In the genomic region with DNA sequence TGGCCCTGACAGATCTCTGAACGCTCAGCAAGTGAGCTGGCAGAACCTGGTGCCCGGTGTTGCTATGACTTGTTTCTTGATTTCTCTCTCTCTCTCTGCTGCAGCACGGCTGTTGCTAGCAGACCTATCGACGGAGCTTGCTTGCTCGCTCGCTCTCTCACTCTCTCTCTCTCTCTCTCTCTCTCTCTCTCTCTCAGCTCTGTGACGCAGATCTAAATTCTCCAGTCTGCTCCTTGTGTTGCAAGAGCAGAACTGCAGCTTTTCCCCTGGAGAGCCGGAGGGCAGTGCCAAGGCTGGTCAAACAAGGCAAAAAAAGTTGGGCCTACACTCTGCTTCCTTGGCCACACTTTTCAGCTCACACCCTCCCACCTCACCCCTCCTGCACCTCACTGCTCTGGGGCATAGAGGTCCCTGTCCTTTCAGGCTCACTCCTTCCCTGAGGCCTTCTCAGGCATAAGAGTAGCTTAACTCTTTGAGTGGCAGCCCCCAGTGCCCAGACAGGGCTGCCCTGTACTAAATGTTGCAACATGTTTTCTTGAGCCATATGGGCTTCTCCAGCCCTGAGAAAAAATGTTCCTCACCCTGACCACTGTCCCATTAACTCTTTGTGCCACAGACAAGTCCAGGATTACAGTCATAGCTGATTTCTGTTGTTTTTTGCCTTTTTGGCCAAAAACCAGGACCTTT, we compare ENCODE assay signal across 8 cellular contexts.
DNase-seq lines count a peak whose midpoint lies in the region; ATAC-seq and TF ChIP-seq lines count a peak whose summit lies in the region.

No MANE protein-coding gene starts in this region.

- intact Hi-C loops in adrenal gland (cut with DNase I) (no loop called here), cardiac septum (cut with DNase I) (no loop called here), posterior vena cava (cut with DNase I) (loop anchor here (2.0 to 10.0 kb wide), 3 partner anchors 43 to 769 kb away; a partner anchor contains a TSS)

- TF ChIP-seq POLR2A in adrenal gland (IDR thresholded peaks at IDR 0.05), result peak; percentile 97 to 98

- TF ChIP-seq CTCF in SU-DHL-6 (IDR thresholded peaks at IDR 0.05; ENCODE audit: insufficient read depth, low read length, poor library complexity, severe bottlenecking), result peak; percentile 35
- TF ChIP-seq CTCF in adrenal gland (IDR thresholded peaks at IDR 0.05), result peak; percentile 46 to 98 (median 90)

- peaks cover 7% of the 10 kb centered on the region for H3F3A ChIP-seq in SU-DHL-6 (ENCODE audit: insufficient read depth)

- peak; percentile 31 for ATAC-seq in HG03175 (IDR thresholded peaks at IDR 0.05; ENCODE audit: unreplicated experiment)

- H3K79me2 ChIP-seq in SU-DHL-6 (ENCODE audit: insufficient read depth, low read length), result peaks cover 40% of the 10 kb centered on the region

- peak overlapping the region; percentile 63 for H3K27ac ChIP-seq in SU-DHL-6 (ENCODE audit: low read depth, low read length)
- H3K27ac ChIP-seq in adrenal gland, result peak overlapping the region; percentile 89 to 99 (median 98)
- peak overlapping the region; percentile 98 for H3K27ac ChIP-seq in urinary bladder (ENCODE audit: low read depth)

- H3K4me3 ChIP-seq in SU-DHL-6 (ENCODE audit: insufficient read depth, low read length, poor library complexity, severe bottlenecking), result peak overlapping the region; percentile 76
- H3K4me3 ChIP-seq in adrenal gland, result peak overlapping the region in 2 of 4 donors; percentile 49 to 81
- H3K4me3 ChIP-seq in urinary bladder (ENCODE audit: low read depth, low read length), result peak overlapping the region; percentile 79

- H3K9ac ChIP-seq in SU-DHL-6 (ENCODE audit: low read length), result peak overlapping the region; percentile 74

- peak overlapping the region; percentile 77 for H3K4me2 ChIP-seq in SU-DHL-6 (ENCODE audit: low read depth, low read length, poor library complexity, severe bottlenecking)

- H2AFZ ChIP-seq in SU-DHL-6 (ENCODE audit: low read depth, low read length, severe bottlenecking), result no peak overlapping the region

- DNase-seq in NCI-H82 (lab: John Stamatoyannopoulos, UW), result peak; percentile 22
- DNase-seq in NCI-H82 treated with DMSO at 0.1 percent for 48 hours (lab: John Stamatoyannopoulos, UW; ENCODE audit: unreplicated experiment), result no peak
- peak; percentile 85 to 97 (median 92) for DNase-seq in adrenal gland
- DNase-seq in cardiac septum (ENCODE audit: low spot score), result peak; percentile 89
- peak; percentile 91 for DNase-seq in posterior vena cava (ENCODE audit: low spot score)

- H3K9me2 ChIP-seq in SU-DHL-6 (replicated peaks; ENCODE audit: insufficient read depth, low read length), result no peaks in the 10 kb centered on the region

- peaks cover 67 to 76% of the 10 kb centered on the region in 2 donors for H3K4me1 ChIP-seq in adrenal gland (replicated peaks in 1 of 2)
- H3K4me1 ChIP-seq in urinary bladder (ENCODE audit: insufficient read depth), result peaks cover 3% of the 10 kb centered on the region

- no peaks in the 10 kb centered on the region for H4K20me1 ChIP-seq in SU-DHL-6 (ENCODE audit: low read depth, low read length)

- WGBS in adrenal gland, 4 donors, result 0 to 7% (median 1%) methylated on average over 9 of the region's 9 CpGs
- WGBS in urinary bladder, result 11% methylated on average over 9 of the region's 9 CpGs

- H3K9me3 ChIP-seq in SU-DHL-6 (ENCODE audit: insufficient read depth, low read length) (no peaks in the 10 kb centered on the region), adrenal gland (replicated peaks in 1 of 3) (no peaks in the 10 kb centered on the region)

- H3K36me3 ChIP-seq in SU-DHL-6 (ENCODE audit: low read length), result no peaks in the 10 kb centered on the region
- peaks cover 0 to 4% of the 10 kb centered on the region in 2 donors for H3K36me3 ChIP-seq in adrenal gland (replicated peaks in 1 of 2)
- H3K36me3 ChIP-seq in urinary bladder (ENCODE audit: insufficient read depth), result peaks cover 2% of the 10 kb centered on the region

- H3K27me3 ChIP-seq in SU-DHL-6 (ENCODE audit: low read length), result no peaks in the 10 kb centered on the region
- no peaks in the 10 kb centered on the region for H3K27me3 ChIP-seq in adrenal gland

Comparison
In these comparisons a context has a peak if more than half of its experiments do, and no peak if none do; other contexts are left out.
1. intact Hi-C loops: an anchor here in posterior vena cava (2.0 to 10.0 kb wide); none called in adrenal gland and cardiac septum.